8 cellular contexts compared by ENCODE assay signal in the genomic region with DNA sequence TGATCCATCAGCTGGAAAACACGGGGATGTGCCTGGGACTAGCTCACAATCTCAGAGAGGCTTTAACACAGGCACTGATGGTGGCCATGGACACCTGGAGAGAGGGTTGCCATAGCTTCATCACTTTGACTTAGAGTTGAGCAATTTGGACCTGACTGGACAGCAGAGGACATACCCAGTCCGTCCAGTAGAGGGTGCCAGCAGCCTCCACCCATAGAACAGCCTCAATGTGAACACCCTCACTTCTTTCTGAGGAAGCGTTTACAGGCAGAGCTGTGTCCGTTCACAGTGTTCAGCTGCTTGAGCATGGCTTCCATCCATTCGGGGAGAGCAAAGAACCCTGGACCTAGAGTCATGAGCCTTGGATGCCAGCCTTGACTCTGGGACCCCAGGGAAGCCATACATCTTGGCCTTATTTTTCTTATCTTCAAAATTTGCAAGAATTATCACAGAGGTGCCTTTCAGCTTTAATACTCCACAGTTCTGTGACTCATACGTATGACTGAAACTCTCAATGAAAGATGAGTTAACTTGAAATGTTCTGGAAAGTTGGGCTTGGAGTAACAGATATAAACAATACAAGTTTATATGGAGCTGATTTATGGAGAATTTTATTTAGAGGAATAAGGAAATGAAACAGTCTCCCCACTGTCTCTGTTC.
DNase-seq lines count a peak whose midpoint lies in the region; ATAC-seq and TF ChIP-seq lines count a peak whose summit lies in the region.

No MANE protein-coding gene starts in this region.

- H3K27ac ChIP-seq in RWPE2 (ENCODE audit: poor library complexity, severe bottlenecking) (no peak overlapping the region), ascending aorta (no peak overlapping the region), sigmoid colon (peak overlapping the region in 3 of 4 donors; percentile 34 to 68 (median 45))

- H3K9me3 ChIP-seq in RWPE2 (ENCODE audit: severe bottlenecking): no peaks in the 10 kb centered on the region
- no peaks in the 10 kb centered on the region for H3K9me3 ChIP-seq in ascending aorta
- no peaks in the 10 kb centered on the region for H3K9me3 ChIP-seq in sigmoid colon

- peak; percentile 93 for TF ChIP-seq CTCF in RWPE2 (IDR thresholded peaks at IDR 0.05; ENCODE audit: poor library complexity, severe bottlenecking)
- TF ChIP-seq CTCF in ascending aorta (IDR thresholded peaks at IDR 0.05): peak; percentile 49 to 78 (median 65)
- peak; percentile 22 to 74 (median 71) for TF ChIP-seq CTCF in sigmoid colon (IDR thresholded peaks at IDR 0.05)

- no peak for TF ChIP-seq POLR2A in sigmoid colon (IDR thresholded peaks at IDR 0.05)

- H3K36me3 ChIP-seq in RWPE2 (ENCODE audit: low read depth): no peaks in the 10 kb centered on the region
- H3K36me3 ChIP-seq in ascending aorta: no peaks in the 10 kb centered on the region
- no peaks in the 10 kb centered on the region for H3K36me3 ChIP-seq in sigmoid colon

- peak; percentile 84 for ATAC-seq in GM21381 (IDR thresholded peaks at IDR 0.05; ENCODE audit: unreplicated experiment)
- peak; percentile 91 for ATAC-seq in RWPE2 (ENCODE audit: low read depth)
- ATAC-seq in GM19455 (IDR thresholded peaks at IDR 0.05; ENCODE audit: unreplicated experiment): no peak

- H3K27me3 ChIP-seq in RWPE2 (ENCODE audit: insufficient read depth, poor library complexity, severe bottlenecking) (no peaks in the 10 kb centered on the region), ascending aorta (no peaks in the 10 kb centered on the region), sigmoid colon (no peaks in the 10 kb centered on the region)

- intact Hi-C loops in ascending aorta (cut with DNase I): loop anchor here (2.0 kb wide), 1 partner anchor 722 kb away; no protein-coding TSS in a partner anchor
- intact Hi-C loops in sigmoid colon (cut with DNase I): no loop called here

- peak; percentile 63 for TF ChIP-seq RAD21 in Ishikawa (IDR thresholded peaks at IDR 0.05; ENCODE audit: low read depth)

- H3K4me3 ChIP-seq in RWPE2 (ENCODE audit: severe bottlenecking) (no peak overlapping the region), ascending aorta (no peak overlapping the region), sigmoid colon (no peak overlapping the region)

- WGBS in sigmoid colon, 2 donors: 14 to 18% methylated on average over 6 of the region's 6 CpGs

- no peak for TF ChIP-seq EP300 in Ishikawa (IDR thresholded peaks at IDR 0.05; ENCODE audit: borderline replicate concordance)
- no peak for TF ChIP-seq EP300 in sigmoid colon (IDR thresholded peaks at IDR 0.05)

- DNase-seq in DMS53 treated with DMSO at 0.1 percent for 48 hours (lab: John Stamatoyannopoulos, UW; ENCODE audit: unreplicated experiment) (peak; percentile 58), RWPE2 (ENCODE audit: low spot score) (no peak), ascending aorta (ENCODE audit: low spot score in 2 of 2) (peak in 1 of 2 donors; percentile 76), hippocampal formation (lab: John Stamatoyannopoulos, UW) (peak; percentile 26 to 33), sigmoid colon (peak; percentile 75)

- H3K4me1 ChIP-seq in RWPE2 (ENCODE audit: insufficient read depth, poor library complexity, severe bottlenecking) (peaks cover 18% of the 10 kb centered on the region), ascending aorta (peaks cover 0 to 2% of the 10 kb centered on the region in 2 donors), sigmoid colon (peaks cover 0 to 29% (median 16%) of the 10 kb centered on the region in 4 donors)

TF ChIP-seq in Ishikawa, 13 proteins besides CTCF, POLR2A, EP300 and RAD21:
- TF ChIP-seq CREB1 (IDR thresholded peaks at IDR 0.05; ENCODE audit: low read depth) (no peak), CEBPB (IDR thresholded peaks at IDR 0.05) (peak; percentile 69)

Comparison
In these comparisons a context has a peak if more than half of its experiments do, and no peak if none do; other contexts are left out.
1. H3K27ac ChIP-seq: peak in sigmoid colon (3 of 4); none in RWPE2 (single experiment) and ascending aorta (0 of 2).
2. Peak in every context shown above with its lines, with median percentiles within 50 percentile points of each other: CTCF ChIP-seq.